ENCODE assay signal across 27 cellular contexts in the genomic region with DNA sequence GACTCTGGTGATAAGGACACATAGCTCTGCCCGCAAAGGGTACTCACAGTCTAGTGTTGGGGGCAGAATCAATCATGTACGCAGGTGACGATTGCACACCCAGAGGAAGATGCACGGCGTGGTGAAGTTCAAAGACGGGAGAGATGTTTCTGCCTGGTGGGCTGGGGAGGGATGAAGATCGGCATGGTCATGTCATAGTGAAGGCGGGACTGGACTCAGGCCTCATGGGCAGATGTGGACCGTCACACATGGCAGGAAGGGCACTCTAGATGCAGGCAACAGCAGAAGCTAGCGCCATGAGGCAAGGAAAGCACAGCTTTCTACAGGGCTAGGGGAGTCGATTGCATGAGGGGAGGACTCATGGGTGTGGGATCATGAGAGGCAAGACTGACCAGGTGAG.
"Had no signal": no experiment of that assay in that cellular context is flagged by ENCODE, and none has a peak within 500 bp of the region (broad histone marks: within the 10 kb centered on the region; RNA-seq: fewer than 3 reads in every experiment).

No MANE protein-coding gene starts in this region.

- H3K27me3 Mint-ChIP-seq: brain had no signal

- H3K9me3 Mint-ChIP-seq: activated naive CD4-positive, alpha-beta T cell treated with anti-CD3 and anti-CD28 coated beads for 36 hours; activated naive CD8-positive, alpha-beta T cell treated with anti-CD3 and anti-CD28 coated beads, Interleukin-2, amount 10 ng/mL, durations not matched to agents 7 days and 5 days; activated T-helper 1 cell treated with anti-CD3 and anti-CD28 coated beads, Interleukin-12 subunit alpha, Interleukin-12 subunit beta, Interleukin-2, Interleukin-4 antibody, amounts not matched to agents 30 ng/mL and 10 ng/mL and 1 ng/mL, durations not matched to agents 14 hours and 24 hours and 36 hours; natural killer cell treated with Interleukin-12 subunit alpha and Interleukin-12 subunit beta and Interleukin-15 and Interleukin-18, amount 100 ng/mL, for 72 hours; T-helper 2 cell treated with Interferon-gamma antibody and Interleukin-4, amounts not matched to agents 5 μg/mL and 100 μg/mL, for 36 hours had no signal

- H3K4me3 ChIP-seq: ascending aorta, cardiac muscle cell, colonic mucosa, dorsolateral prefrontal cortex, heart left ventricle, mucosa of descending colon, right lobe of liver, suprapubic skin, tibial artery had no signal

- H3K9me3 ChIP-seq: ascending aorta, colonic mucosa, heart left ventricle, mucosa of descending colon, right lobe of liver, suprapubic skin, tibial artery had no signal

- H3K36me3 Mint-ChIP-seq: activated naive CD8-positive, alpha-beta T cell treated with anti-CD3 and anti-CD28 coated beads, Interleukin-2, amount 10 ng/mL, durations not matched to agents 7 days and 5 days; brain; natural killer cell treated with Interleukin-12 subunit alpha and Interleukin-12 subunit beta and Interleukin-15 and Interleukin-18, amount 100 ng/mL, for 72 hours had no signal

- DNase-seq: activated CD4-positive, alpha-beta T cell treated with anti-CD3 and anti-CD28 coated beads for 36 hours; activated CD4-positive, CD25-positive, alpha-beta regulatory T cell; activated CD8-positive, alpha-beta memory T cell treated with anti-CD3 and anti-CD28 coated beads, Interleukin-2, amount 50 U/mL, for 4 hours; activated effector memory CD4-positive, alpha-beta T cell treated with anti-CD3 and anti-CD28 coated beads, Interleukin-2, amount 50 U/mL, for 16 hours; activated naive CD4-positive, alpha-beta T cell treated with anti-CD3 and anti-CD28 coated beads for 36 hours; activated naive CD8-positive, alpha-beta T cell treated with anti-CD3 and anti-CD28 coated beads, Interleukin-2, amount 10 ng/mL, durations not matched to agents 7 days and 5 days; activated T-cell treated with anti-CD3 and anti-CD28 coated beads, Interleukin-2, amount 50 U/mL, for 1 hour; cerebellar nuclear complex; colonic mucosa; dorsolateral prefrontal cortex; effector memory CD4-positive, alpha-beta T cell; foreskin fibroblast; kidney glomerular epithelial cell; mucosa of descending colon; right lobe of liver; stimulated activated CD4-positive, alpha-beta T cell treated with anti-CD3 and anti-CD28 coated beads, Interleukin-4, amount 100 ng/mL, for 4 hours; stimulated activated CD8-positive, alpha-beta memory T cell treated with anti-CD3 and anti-CD28 coated beads, Interleukin-4, amount 100 ng/mL, for 48 hours; stimulated activated naive CD4-positive, alpha-beta T cell; tibial artery had no signal

- H3K4me3 Mint-ChIP-seq: activated CD4-positive, alpha-beta T cell treated with anti-CD3 and anti-CD28 coated beads for 36 hours; activated naive CD4-positive, alpha-beta T cell treated with anti-CD3 and anti-CD28 coated beads for 36 hours; activated naive CD8-positive, alpha-beta T cell treated with anti-CD3 and anti-CD28 coated beads, Interleukin-2, amount 10 ng/mL, durations not matched to agents 7 days and 5 days; activated T-helper 1 cell treated with anti-CD3 and anti-CD28 coated beads, Interleukin-12 subunit alpha, Interleukin-12 subunit beta, Interleukin-2, Interleukin-4 antibody, amounts not matched to agents 30 ng/mL and 10 ng/mL and 1 ng/mL, durations not matched to agents 14 hours and 24 hours and 36 hours; brain; natural killer cell treated with Interleukin-12 subunit alpha and Interleukin-12 subunit beta and Interleukin-15 and Interleukin-18, amount 100 ng/mL, for 72 hours; T-helper 2 cell treated with Interferon-gamma antibody and Interleukin-4, amounts not matched to agents 5 μg/mL and 100 μg/mL, for 36 hours had no signal

- H3K27ac ChIP-seq: ascending aorta, colonic mucosa, right lobe of liver, suprapubic skin, tibial artery had no signal

- H3K36me3 ChIP-seq: ascending aorta, cardiac muscle cell, colonic mucosa, heart left ventricle, right lobe of liver, suprapubic skin, tibial artery had no signal

- H3K4me1 Mint-ChIP-seq: activated naive CD8-positive, alpha-beta T cell treated with anti-CD3 and anti-CD28 coated beads, Interleukin-2, amount 10 ng/mL, durations not matched to agents 7 days and 5 days had no signal

- H3K27ac Mint-ChIP-seq: activated CD4-positive, alpha-beta T cell treated with anti-CD3 and anti-CD28 coated beads for 36 hours; activated naive CD4-positive, alpha-beta T cell treated with anti-CD3 and anti-CD28 coated beads for 36 hours; activated naive CD8-positive, alpha-beta T cell treated with anti-CD3 and anti-CD28 coated beads, Interleukin-2, amount 10 ng/mL, durations not matched to agents 7 days and 5 days; activated T-helper 1 cell treated with anti-CD3 and anti-CD28 coated beads, Interleukin-12 subunit alpha, Interleukin-12 subunit beta, Interleukin-2, Interleukin-4 antibody, amounts not matched to agents 30 ng/mL and 10 ng/mL and 1 ng/mL, durations not matched to agents 14 hours and 24 hours and 36 hours; brain; natural killer cell treated with Interleukin-12 subunit alpha and Interleukin-12 subunit beta and Interleukin-15 and Interleukin-18, amount 100 ng/mL, for 72 hours; T-helper 2 cell treated with Interferon-gamma antibody and Interleukin-4, amounts not matched to agents 5 μg/mL and 100 μg/mL, for 36 hours had no signal

- H3K4me1 ChIP-seq: ascending aorta, colonic mucosa, tibial artery had no signal

- H3K27me3 ChIP-seq: ascending aorta, cardiac muscle cell, colonic mucosa, right lobe of liver, suprapubic skin had no signal

- ATAC-seq: mucosa of descending colon had no signal
